In the genomic region with DNA sequence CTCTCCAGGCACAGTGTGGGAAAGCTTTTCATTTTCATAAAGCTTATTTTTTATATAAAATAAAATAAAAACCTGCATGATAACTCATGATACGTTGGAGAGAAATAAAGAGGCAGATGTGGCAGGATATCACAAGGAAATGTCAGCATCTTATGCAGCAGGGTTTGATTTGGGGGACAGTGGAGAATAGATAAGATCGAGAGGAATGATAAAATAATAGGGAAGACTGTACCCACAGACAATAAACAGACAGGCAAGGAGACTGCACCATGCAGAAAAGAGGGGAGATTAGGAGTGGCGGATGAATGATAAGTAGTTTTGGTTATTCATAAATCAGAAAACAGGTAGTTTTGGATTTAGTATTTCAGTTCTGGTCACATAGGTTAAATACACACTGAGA, we compare ENCODE assay signal across 33 cellular contexts.
DNase-seq lines count a peak whose midpoint lies in the region; ATAC-seq and TF ChIP-seq lines count a peak whose summit lies in the region.
"Had no signal": no experiment of that assay in that cellular context is flagged by ENCODE, and none has a peak within 500 bp of the region (broad histone marks: within the 10 kb centered on the region; RNA-seq: fewer than 3 reads in every experiment).

No MANE protein-coding gene starts in this region.

- peaks cover 0 to 3% of the 10 kb centered on the region in 2 experiments; a peak in 2 of 4 replicates for H3K4me1 ChIP-seq in SK-N-SH (ENCODE audit: control insufficient read depth in 1 of 2, insufficient read depth in 2 of 2, low read depth in 1 of 2, low read length in 1 of 2)
- peaks cover 63% of the 10 kb centered on the region for H3K4me1 ChIP-seq in OCI-LY1 (ENCODE audit: insufficient read depth, low read length, severe bottlenecking)
- H3K4me1 ChIP-seq in OCI-LY3 (ENCODE audit: low read length) = peaks cover 22% of the 10 kb centered on the region
- no peaks in the 10 kb centered on the region for H3K4me1 ChIP-seq in gastrocnemius medialis
- no peaks in the 10 kb centered on the region for H3K4me1 ChIP-seq in CD4-positive, alpha-beta memory T cell (ENCODE audit: insufficient read depth, low read length)
- H3K4me1 ChIP-seq: A549; BE2C; BLaER1; BLaER1 treated with 17β-estradiol and CSF1 and Interleukin-3, amounts not matched to agents 10 nM and 100 nM; Caco-2 had no signal

- no peak overlapping the region for H3K4me3 Mint-ChIP-seq in CD4-positive, alpha-beta memory T cell
- H3K4me3 Mint-ChIP-seq: B cell; CD14-positive monocyte; CD4-positive, alpha-beta T cell; CD4-positive, CD25-positive, alpha-beta regulatory T cell; CD8-positive, alpha-beta memory T cell; CD8-positive, alpha-beta T cell had no signal

- H3K27me3 ChIP-seq in SK-N-SH (ENCODE audit: insufficient read depth) (no peaks in the 10 kb centered on the region), OCI-LY1 (ENCODE audit: insufficient read depth, low read length) (no peaks in the 10 kb centered on the region), OCI-LY3 (ENCODE audit: low read depth, low read length) (no peaks in the 10 kb centered on the region), gastrocnemius medialis (no peaks in the 10 kb centered on the region)
- no peaks in the 10 kb centered on the region for H3K27me3 ChIP-seq in CD4-positive, alpha-beta memory T cell (ENCODE audit: insufficient read depth, low read length)
- H3K27me3 ChIP-seq: BE2C; BLaER1; BLaER1 treated with 17β-estradiol and CSF1 and Interleukin-3, amounts not matched to agents 10 nM and 100 nM had no signal

- H3K79me2 ChIP-seq in SK-N-SH (ENCODE audit: insufficient read depth) = no peaks in the 10 kb centered on the region
- H3K79me2 ChIP-seq in OCI-LY1 (ENCODE audit: insufficient read depth, low read length) = no peaks in the 10 kb centered on the region
- H3K79me2 ChIP-seq in OCI-LY3 (ENCODE audit: low read length) = no peaks in the 10 kb centered on the region

- TF ChIP-seq POLR2A in gastrocnemius medialis (IDR thresholded peaks at IDR 0.05) = no peak

- TF ChIP-seq CTCF in SK-N-SH (IDR thresholded peaks at IDR 0.05) = no peak
- no peak for TF ChIP-seq CTCF in C4-2B (conservative IDR thresholded peaks at IDR 0.05)
- TF ChIP-seq CTCF in OCI-LY1 (IDR thresholded peaks at IDR 0.05; ENCODE audit: low read length) = no peak
- TF ChIP-seq CTCF in OCI-LY3 (IDR thresholded peaks at IDR 0.05; ENCODE audit: low read depth, low read length) = no peak
- no peak for TF ChIP-seq CTCF in gastrocnemius medialis (IDR thresholded peaks at IDR 0.05 in 4 of 5, conservative IDR thresholded peaks at IDR 0.05 in 1 of 5)

- POLR2A ChIA-PET in SK-N-SH (lab: Yijun Ruan, JAX) = no interaction called here
- POLR2A ChIA-PET in CD4-positive, alpha-beta memory T cell (lab: Charles Lee; ENCODE audit: partially characterized antibody) = no interaction called here

- DNase-seq in SK-N-SH = no peak
- no peak for DNase-seq in gastrocnemius medialis
- DNase-seq in CD4-positive, alpha-beta memory T cell = no peak
- DNase-seq in AG20443 (ENCODE audit: low spot score) = no peak
- DNase-seq: 8988T; ACHN; AML-193; BE2C; C1 segment of cervical spinal cord; Caco-2; Calu3; CD4-positive, alpha-beta T cell; CD4-positive, CD25-positive, alpha-beta regulatory T cell; CD8-positive, alpha-beta memory T cell; CD8-positive, alpha-beta T cell; COR-L47; DMS 273 treated with DMSO at 0.1 percent for 48 hours; DMS153; DMS53; DMS79; DMS79 treated with DMSO at 0.1 percent for 48 hours; DND-41; EL had no signal

- no peak for ATAC-seq in SK-N-SH treated with all-trans-retinoic acid at 6 μM for 48 hours
- no peak for ATAC-seq in gastrocnemius medialis
- ATAC-seq: A549; CD8-positive, alpha-beta T cell had no signal

- CTCF ChIA-PET in SK-N-SH (lab: Yijun Ruan, JAX) = interaction anchor here (0.9 to 1.2 kb wide), 2 partner anchors 11 to 543 kb away, joined by 3 to 4 read pairs; no protein-coding TSS in a partner anchor
- CTCF ChIA-PET in CD4-positive, alpha-beta memory T cell (lab: Charles Lee; ENCODE audit: partially characterized antibody) = no interaction called here

- H3K4me2 ChIP-seq in SK-N-SH (no peak overlapping the region), OCI-LY1 (ENCODE audit: low read length) (no peak overlapping the region), OCI-LY3 (ENCODE audit: low read length) (peak overlapping the region; percentile 85)
- H3K4me2 ChIP-seq: A549; BLaER1; BLaER1 treated with 17β-estradiol and CSF1 and Interleukin-3, amounts not matched to agents 10 nM and 100 nM had no signal

- no peaks in the 10 kb centered on the region for H3K9me2 ChIP-seq in SK-N-SH
- H3K9me2 ChIP-seq in OCI-LY1 (ENCODE audit: low read depth, low read length) = no peaks in the 10 kb centered on the region

- no peaks in the 10 kb centered on the region for H4K20me1 ChIP-seq in SK-N-SH (ENCODE audit: insufficient read depth)
- no peaks in the 10 kb centered on the region for H4K20me1 ChIP-seq in OCI-LY1 (ENCODE audit: insufficient read depth, low read length)
- H4K20me1 ChIP-seq in OCI-LY3 (ENCODE audit: insufficient read depth, low read length) = no peaks in the 10 kb centered on the region
- H4K20me1 ChIP-seq: BLaER1; BLaER1 treated with 17β-estradiol and CSF1 and Interleukin-3, amounts not matched to agents 10 nM and 100 nM had no signal

- intact Hi-C loops in gastrocnemius medialis (cut with DNase I; ENCODE audit: low total_unique reads) = no loop called here
- intact Hi-C loops in CD4-positive, alpha-beta memory T cell (cut with micrococcal nuclease) = no loop called here

- H2AFZ ChIP-seq in SK-N-SH (ENCODE audit: low read depth) = no peak overlapping the region
- H2AFZ ChIP-seq in OCI-LY1 (ENCODE audit: low read length) = peak overlapping the region; percentile 19; the same call in 1 of the 2 replicates
- no peak overlapping the region for H2AFZ ChIP-seq in OCI-LY3 (ENCODE audit: low read depth, low read length)

- H3K36me3 ChIP-seq in SK-N-SH (replicated peaks in 1 of 2; ENCODE audit: control insufficient read depth in 1 of 2, insufficient read depth in 2 of 2, low read length in 1 of 2) (no peaks in the 10 kb centered on the region), OCI-LY1 (ENCODE audit: insufficient read depth, low read length) (no peaks in the 10 kb centered on the region), OCI-LY3 (replicated peaks; ENCODE audit: low read depth, low read length) (peaks cover 18% of the 10 kb centered on the region), gastrocnemius medialis (no peaks in the 10 kb centered on the region)
- no peaks in the 10 kb centered on the region for H3K36me3 ChIP-seq in CD4-positive, alpha-beta memory T cell (ENCODE audit: insufficient read depth, low read length)
- H3K36me3 ChIP-seq: BE2C; BLaER1; BLaER1 treated with 17β-estradiol and CSF1 and Interleukin-3, amounts not matched to agents 10 nM and 100 nM had no signal

- H3K4me3 ChIP-seq in SK-N-SH (ENCODE audit: low read depth in 2 of 2, low read length in 1 of 2) (no peak overlapping the region), OCI-LY1 (ENCODE audit: low read depth, low read length, poor library complexity, severe bottlenecking) (no peak overlapping the region), OCI-LY3 (ENCODE audit: low read length) (peak overlapping the region; percentile 70), gastrocnemius medialis (no peak overlapping the region)
- H3K4me3 ChIP-seq in CD4-positive, alpha-beta memory T cell (ENCODE audit: low read length in 2 of 2) = no peak overlapping the region
- H3K4me3 ChIP-seq: A549; BLaER1; BLaER1 treated with 17β-estradiol and CSF1 and Interleukin-3, amounts not matched to agents 10 nM and 100 nM had no signal

- H3K27ac ChIP-seq in SK-N-SH (ENCODE audit: low read depth in 2 of 2, low read length in 1 of 2) (no peak overlapping the region), C4-2B (peak overlapping the region; percentile 8; the same call in 1 of the 2 replicates), OCI-LY1 (ENCODE audit: low read depth, low read length, poor library complexity, severe bottlenecking) (no peak overlapping the region), OCI-LY3 (ENCODE audit: low read length) (peak overlapping the region; percentile 53), gastrocnemius medialis (no peak overlapping the region)
- H3K27ac ChIP-seq in CD4-positive, alpha-beta memory T cell (ENCODE audit: low read depth, low read length) = no peak overlapping the region
- H3K27ac ChIP-seq: 22Rv1; A549; BLaER1; BLaER1 treated with 17β-estradiol and CSF1 and Interleukin-3, amounts not matched to agents 10 nM and 100 nM had no signal

- H3K4me1 Mint-ChIP-seq in CD4-positive, alpha-beta memory T cell = no peaks in the 10 kb centered on the region
- H3K4me1 Mint-ChIP-seq: B cell; CD14-positive monocyte; CD4-positive, CD25-positive, alpha-beta regulatory T cell; CD8-positive, alpha-beta memory T cell had no signal

- no peaks in the 10 kb centered on the region for H3K27me3 Mint-ChIP-seq in CD4-positive, alpha-beta memory T cell
- H3K27me3 Mint-ChIP-seq: B cell; CD4-positive, alpha-beta T cell; CD4-positive, CD25-positive, alpha-beta regulatory T cell; CD8-positive, alpha-beta memory T cell had no signal

- no peak for TF ChIP-seq EP300 in SK-N-SH (IDR thresholded peaks at IDR 0.05; ENCODE audit: borderline replicate concordance in 1 of 2, low read depth in 1 of 2, low read length in 1 of 2)

- in situ Hi-C loops in gastrocnemius medialis (cut with MboI; ENCODE audit: low sequenced_read_pairs in 4 of 4) = no loop called here

- 20% methylated on average over 3 of the region's 3 CpGs for WGBS in SK-N-SH (ENCODE audit: low lambda C conversion rate)

- H3K36me3 Mint-ChIP-seq in CD4-positive, alpha-beta memory T cell = no peaks in the 10 kb centered on the region
- H3K36me3 Mint-ChIP-seq: CD14-positive monocyte; CD4-positive, CD25-positive, alpha-beta regulatory T cell; CD8-positive, alpha-beta memory T cell; CD8-positive, alpha-beta T cell had no signal

- H3F3A ChIP-seq in SK-N-SH (replicated peaks; ENCODE audit: insufficient read depth) (no peaks in the 10 kb centered on the region), OCI-LY1 (ENCODE audit: insufficient read depth, low read length) (no peaks in the 10 kb centered on the region)

- no peak overlapping the region for H3K27ac Mint-ChIP-seq in CD4-positive, alpha-beta memory T cell
- H3K27ac Mint-ChIP-seq: B cell; CD14-positive monocyte; CD4-positive, alpha-beta T cell; CD4-positive, CD25-positive, alpha-beta regulatory T cell; CD8-positive, alpha-beta memory T cell; CD8-positive, alpha-beta T cell had no signal

- H3K9ac ChIP-seq in SK-N-SH (no peak overlapping the region), OCI-LY1 (ENCODE audit: low read length) (no peak overlapping the region), OCI-LY3 (ENCODE audit: low read length) (peak overlapping the region; percentile 46; the same call in 1 of the 2 replicates)
- H3K9ac ChIP-seq: BLaER1; BLaER1 treated with 17β-estradiol and CSF1 and Interleukin-3, amounts not matched to agents 10 nM and 100 nM had no signal

- H3K9me3 ChIP-seq in SK-N-SH (no peaks in the 10 kb centered on the region; the same call in 1 of the 2 replicates), OCI-LY1 (ENCODE audit: low read length) (peaks cover 6% of the 10 kb centered on the region; the same call in 1 of the 2 replicates), OCI-LY3 (ENCODE audit: insufficient read depth, low read length) (peaks cover 19% of the 10 kb centered on the region), gastrocnemius medialis (no peaks in the 10 kb centered on the region)
- no peaks in the 10 kb centered on the region for H3K9me3 ChIP-seq in CD4-positive, alpha-beta memory T cell (ENCODE audit: control insufficient read depth in 1 of 2, low read length in 2 of 2)
- H3K9me3 ChIP-seq: A549; BE2C; BLaER1; BLaER1 treated with 17β-estradiol and CSF1 and Interleukin-3, amounts not matched to agents 10 nM and 100 nM had no signal

- H3K9me3 Mint-ChIP-seq in CD4-positive, alpha-beta memory T cell = peaks cover 0 to 40% (median 26%) of the 10 kb centered on the region in 8 donors

- TF ChIP-seq RAD21 in SK-N-SH (IDR thresholded peaks at IDR 0.05; ENCODE audit: low read length) = no peak

Comparison
In these comparisons a context has a peak if more than half of its experiments do, and no peak if none do; other contexts are left out.
1. H3K27ac ChIP-seq: peak in C4-2B (single experiment) and OCI-LY3 (single experiment); none in SK-N-SH (0 of 2), OCI-LY1 (single experiment), gastrocnemius medialis (0 of 4) and CD4-positive, alpha-beta memory T cell (single experiment).